Comparison of ENCODE assay signal across 10 cellular contexts in the genomic region with DNA sequence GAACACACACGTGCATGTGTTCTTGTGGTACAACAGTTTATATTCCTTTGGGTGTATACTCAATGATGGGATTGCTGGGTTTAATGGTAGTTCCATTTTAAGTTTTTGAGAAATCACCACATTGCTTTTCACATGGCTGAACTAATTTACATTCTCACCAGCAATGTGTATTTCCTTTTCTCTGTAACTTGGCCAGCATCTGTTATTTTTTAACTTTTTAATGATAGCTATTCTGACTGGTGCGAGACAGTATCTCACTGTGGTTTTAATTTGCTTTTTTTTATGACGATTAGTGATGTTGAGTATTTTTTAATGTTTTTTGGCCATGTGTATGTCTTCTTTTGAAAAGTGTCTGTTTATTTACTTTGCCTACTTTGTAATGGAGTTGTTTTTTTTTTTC.
"Had no signal": no experiment of that assay in that cellular context is flagged by ENCODE, and none has a peak within 500 bp of the region (broad histone marks: within the 10 kb centered on the region; RNA-seq: fewer than 3 reads in every experiment).

No MANE protein-coding gene starts in this region.

- ATAC-seq: HCT116, K562 had no signal

- FAIRE-seq: HTR-8/SVneo, K562 had no signal

- H3K27ac ChIP-seq: GM23248 had no signal

- H3K4me3 ChIP-seq: GM23248, HAP-1, K562 had no signal

- H3K9me3 ChIP-seq: HAP-1 had no signal

- H3K36me3 ChIP-seq: HAP-1 had no signal

- H3K4me1 ChIP-seq: HAP-1 had no signal

- H3K4me3 Mint-ChIP-seq: HFFc6 had no signal

- DNase-seq: GM23248, GOT3, H7, HFFc6, IMR-90, KG1 had no signal

- H3K27ac Mint-ChIP-seq: HFFc6 had no signal
